ENCODE assay signal across 21 cellular contexts in the genomic region with DNA sequence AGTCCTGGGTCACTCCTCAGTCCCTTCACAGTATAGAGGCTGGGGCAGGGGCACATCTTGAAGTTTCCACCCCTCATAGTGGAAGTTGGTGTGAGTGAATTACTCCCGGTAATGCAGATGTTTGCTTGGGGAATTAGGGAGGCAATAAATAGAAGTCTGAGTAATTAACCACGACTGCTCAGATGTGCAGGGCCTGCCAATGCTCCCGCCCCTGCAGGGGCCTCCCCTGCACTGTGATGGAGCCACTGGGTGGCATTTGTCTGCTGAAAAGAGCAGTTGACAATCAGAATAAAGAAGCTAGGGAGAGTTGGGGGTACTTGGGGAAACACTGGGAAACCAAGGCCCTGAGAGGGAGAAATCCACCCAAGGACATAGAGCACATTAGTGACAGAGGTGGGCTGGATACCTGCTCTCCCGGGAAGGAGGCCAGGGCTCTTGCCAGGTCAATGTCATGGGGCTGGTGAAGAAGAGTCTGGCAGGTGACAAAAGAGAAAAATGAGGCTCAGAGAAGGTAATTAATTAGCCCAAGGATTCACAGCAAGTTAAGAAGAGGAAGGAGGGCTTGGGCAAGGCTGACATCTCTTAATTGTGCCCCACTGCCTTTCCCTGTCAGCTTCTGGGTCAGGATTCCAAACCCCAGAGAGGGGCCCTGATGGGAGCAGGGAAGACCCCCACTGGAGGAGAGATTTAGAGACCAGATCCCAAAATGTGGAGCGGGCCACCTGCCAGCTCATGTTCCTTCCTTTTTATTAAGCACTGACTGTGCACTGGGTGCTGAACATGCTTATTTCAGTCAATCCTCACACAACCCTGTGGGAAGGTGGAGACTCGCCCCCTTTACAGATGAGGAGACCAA.
A peak's percentile ranks its signal among the peaks of the same experiment; 100 is the strongest.
DNase-seq lines count a peak whose midpoint lies in the region; ATAC-seq lines count a peak whose summit lies in the region.
"Had no signal": no experiment of that assay in that cellular context is flagged by ENCODE, and none has a peak within 500 bp of the region (broad histone marks: within the 10 kb centered on the region; RNA-seq: fewer than 3 reads in every experiment).

No MANE protein-coding gene starts in this region.

- ATAC-seq in GM19023 (IDR thresholded peaks at IDR 0.05; ENCODE audit: unreplicated experiment) (no peak), HG02840 (IDR thresholded peaks at IDR 0.05; ENCODE audit: low FRiP score, unreplicated experiment) (no peak)
- ATAC-seq: activated naive CD8-positive, alpha-beta T cell treated with anti-CD3 and anti-CD28 coated beads, Interleukin-2, amount 50 U/mL, for 24 hours; effector memory CD8-positive, alpha-beta T cell; gastroesophageal sphincter; mucosa of descending colon; upper lobe of right lung had no signal

- peak; percentile 41 for DNase-seq in activated effector memory CD4-positive, alpha-beta T cell treated with anti-CD3 and anti-CD28 coated beads, Interleukin-2, amount 50 U/mL, for 16 hours
- no peak for DNase-seq in activated effector memory CD4-positive, alpha-beta T cell treated with Interleukin-2 at 50 U/mL for 16 hours
- peak; percentile 14 for DNase-seq in RPMI7951 (ENCODE audit: low read depth)
- peak; percentile 16 for DNase-seq in left kidney (ENCODE audit: low read depth, low spot score)
- peak; percentile 18 for DNase-seq in ureter (ENCODE audit: low spot score)
- DNase-seq: activated CD4-positive, alpha-beta T cell treated with anti-CD3 and anti-CD28 coated beads, Interleukin-2, amount 50 U/mL, for 1 hour; activated gamma-delta T cell treated with Interleukin-2 at 50 U/mL for 16 hours; activated naive CD8-positive, alpha-beta T cell treated with anti-CD3 and anti-CD28 coated beads, Interleukin-2, amount 50 U/mL, for 24 hours; activated T-cell treated with anti-CD3 and anti-CD28 coated beads for 4 hours; Calu3; effector memory CD8-positive, alpha-beta T cell; esophagus squamous epithelium; mucosa of descending colon; NCI-H226; NCI-H748 treated with DMSO at 0.1 percent for 48 hours; nephron progenitor cell; sigmoid colon; upper lobe of right lung had no signal
